9 cellular contexts compared by ENCODE assay signal in genomic region chr3:128994173-128994512, GRCh38. TPM values are rescaled to one million over a fixed set of nuclear protein-coding genes. Genes with fewer than 3 reads are reported as not detected.
A peak's percentile ranks its signal among the peaks of the same experiment; 100 is the strongest.
DNase-seq lines count a peak whose midpoint lies in the region; ATAC-seq and TF ChIP-seq lines count a peak whose summit lies in the region.
"Had no signal": no experiment of that assay in that cellular context is flagged by ENCODE, and none has a peak within 500 bp of the region (broad histone marks: within the 10 kb centered on the region; RNA-seq: fewer than 3 reads in every experiment).

No MANE protein-coding gene starts in this region.

- H3K9me2 ChIP-seq in OCI-LY7 (ENCODE audit: insufficient read depth, low read length) = no peaks in the 10 kb centered on the region

- no peaks in the 10 kb centered on the region for H3K9me3 Mint-ChIP-seq in CD4-positive, alpha-beta memory T cell

- H3K9ac ChIP-seq in parathyroid adenoma = no peak overlapping the region

- peak overlapping the region; percentile 32 for H3K27ac ChIP-seq in CD4-positive, alpha-beta memory T cell (ENCODE audit: low read depth, low read length)
- H3K27ac ChIP-seq in OCI-LY7 (ENCODE audit: low read depth, low read length, poor library complexity, severe bottlenecking) = no peak overlapping the region
- no peak overlapping the region for H3K27ac ChIP-seq in parathyroid adenoma
- H3K27ac ChIP-seq: HL-60 had no signal

- H4K20me1 ChIP-seq in OCI-LY7 (ENCODE audit: insufficient read depth, low read length) = no peaks in the 10 kb centered on the region

- H3K4me2 ChIP-seq in OCI-LY7 (ENCODE audit: low read length) (peak overlapping the region; percentile 71), parathyroid adenoma (ENCODE audit: low read length) (peak overlapping the region; percentile 98)

- no peak for TF ChIP-seq CTCF in OCI-LY7 (conservative IDR thresholded peaks at IDR 0.05; ENCODE audit: low read length)
- TF ChIP-seq CTCF in parathyroid adenoma (IDR thresholded peaks at IDR 0.05) = no peak

- peaks cover 0 to 4% of the 10 kb centered on the region in 2 donors for H3K27me3 Mint-ChIP-seq in CD4-positive, alpha-beta memory T cell

- peak overlapping the region in 1 of 2 donors; percentile 42 for H3K4me3 ChIP-seq in CD4-positive, alpha-beta memory T cell (ENCODE audit: low read length in 2 of 2)
- peak overlapping the region; percentile 55 for H3K4me3 ChIP-seq in OCI-LY7 (ENCODE audit: low read depth, low read length, poor library complexity, severe bottlenecking)
- H3K4me3 ChIP-seq in parathyroid adenoma (ENCODE audit: low read depth, low read length) = peak overlapping the region; percentile 59

- BruUV-seq in OCI-LY7 (replicated peaks; lab: Mats Ljungman, UMichigan) = no TSS peak

- peak overlapping the region; percentile 68 to 85 (median 78) for H3K4me3 Mint-ChIP-seq in CD4-positive, alpha-beta memory T cell

- peaks cover 7 to 33% (median 16%) of the 10 kb centered on the region in 4 donors for H3K4me1 Mint-ChIP-seq in CD4-positive, alpha-beta memory T cell

- intact Hi-C loops in CD4-positive, alpha-beta memory T cell (cut with micrococcal nuclease) = loop anchor here (1.0 kb wide), 3 partner anchors 9 to 446 kb away; partner anchors contain the start of gene IFT122
- intact Hi-C loops in OCI-LY7 (cut with micrococcal nuclease; ENCODE audit: unreplicated experiment) = no loop called here

- POLR2A ChIA-PET in CD4-positive, alpha-beta memory T cell (lab: Charles Lee; ENCODE audit: partially characterized antibody) = interaction anchor here (0.7 to 3.0 kb wide), 14 partner anchors 9 to 322 kb away, joined by 3 to 24 read pairs (median 5); partner anchors contain the start of genes COPG1 and RAB43
- POLR2A ChIA-PET in OCI-LY7 (lab: Charles Lee) = interaction anchor here (0.7 to 1.0 kb wide), 2 partner anchors 17 to 22 kb away, joined by 4 to 5 read pairs; no protein-coding TSS in a partner anchor

- no peaks in the 10 kb centered on the region for H3K9me3 ChIP-seq in CD4-positive, alpha-beta memory T cell (ENCODE audit: control insufficient read depth in 1 of 2, low read length in 2 of 2)
- no peaks in the 10 kb centered on the region for H3K9me3 ChIP-seq in OCI-LY7 (ENCODE audit: low read length)
- H3K9me3 ChIP-seq in parathyroid adenoma (ENCODE audit: control insufficient read depth, low read length) = no peaks in the 10 kb centered on the region

- H3K4me1 ChIP-seq in CD4-positive, alpha-beta memory T cell (ENCODE audit: insufficient read depth, low read length) = peaks cover 14% of the 10 kb centered on the region
- H3K4me1 ChIP-seq in OCI-LY7 (ENCODE audit: insufficient read depth, low read length, poor library complexity, severe bottlenecking) (peaks cover 38% of the 10 kb centered on the region), parathyroid adenoma (peaks cover 5% of the 10 kb centered on the region)

- H3K27ac Mint-ChIP-seq in CD4-positive, alpha-beta memory T cell = peak overlapping the region; percentile 30 to 91 (median 76)

- H2AFZ ChIP-seq in OCI-LY7 (ENCODE audit: low read length) = peak overlapping the region; percentile 72; the same call in 1 of the 2 replicates
- H2AFZ ChIP-seq in parathyroid adenoma = peak overlapping the region; percentile 89

- CTCF ChIA-PET in CD4-positive, alpha-beta memory T cell (lab: Charles Lee; ENCODE audit: partially characterized antibody) = interaction anchor here (0.7 to 6.5 kb wide), 7 partner anchors 9 to 255 kb away, joined by 3 to 59 read pairs (median 9); partner anchors contain the start of gene COPG1
- CTCF ChIA-PET in OCI-LY7 (lab: Charles Lee; ENCODE audit: unreplicated experiment) = interaction anchor here (1.0 to 3.2 kb wide), 2 partner anchors 22 to 24 kb away, joined by 4 to 18 read pairs; no protein-coding TSS in a partner anchor

- H3K36me3 ChIP-seq in CD4-positive, alpha-beta memory T cell (ENCODE audit: insufficient read depth, low read length) = no peaks in the 10 kb centered on the region
- no peaks in the 10 kb centered on the region for H3K36me3 ChIP-seq in OCI-LY7 (ENCODE audit: insufficient read depth, low read length)
- H3K36me3 ChIP-seq in parathyroid adenoma (ENCODE audit: control insufficient read depth, insufficient read depth, low read length) = no peaks in the 10 kb centered on the region

- H3K36me3 Mint-ChIP-seq in CD4-positive, alpha-beta memory T cell = no peaks in the 10 kb centered on the region

- ATAC-seq in GM19397 (IDR thresholded peaks at IDR 0.05; ENCODE audit: unreplicated experiment) (no peak), esophagus mucosa (no peak)

- DNase-seq in CD4-positive, alpha-beta memory T cell = no peak
- no peak for DNase-seq in OCI-LY7 (ENCODE audit: low spot score)
- DNase-seq in epidermal melanocyte (ENCODE audit: insufficient read length, low spot score) = peak; percentile 82
- no peak for DNase-seq in HK-2 (ENCODE audit: unreplicated experiment)
- no peak for DNase-seq in middle frontal gyrus (ENCODE audit: extremely low spot score, low spot score)

- H3K27me3 ChIP-seq in CD4-positive, alpha-beta memory T cell (ENCODE audit: insufficient read depth, low read length) = no peaks in the 10 kb centered on the region
- H3K27me3 ChIP-seq in parathyroid adenoma (ENCODE audit: control insufficient read depth, insufficient read depth, low read length) = no peaks in the 10 kb centered on the region

- no peaks in the 10 kb centered on the region for H3K79me2 ChIP-seq in OCI-LY7 (ENCODE audit: insufficient read depth, low read depth, low read length)
- H3K79me2 ChIP-seq in parathyroid adenoma = no peaks in the 10 kb centered on the region

RNA-seq across cellular contexts. Expression of gene CFAP92, which starts 0.3 kb away (rescaled TPM):
- under 1 TPM in 1 of 2 experiments, not detected in 1; 0.38 TPM for total RNA-seq in CD4-positive, alpha-beta memory T cell
- polyA plus RNA-seq in CD4-positive, alpha-beta memory T cell = under 1 TPM in 1 of 2 donors, not detected in 1; 0.47 TPM
- 0.66 TPM in 1 of 2 replicates, not detected in the other for total RNA-seq in OCI-LY7 (2014; rRNA removed; shearing (Covaris generic))
- total RNA-seq in OCI-LY7 (2022) = 0.08 and 0.18 TPM in 2 replicates
- total RNA-seq in esophagus mucosa = 0.80 TPM

RNA-seq across cellular contexts. Expression of gene EFCC1, which starts 7.0 kb away (rescaled TPM):
- total RNA-seq in CD4-positive, alpha-beta memory T cell = not detected
- polyA plus RNA-seq in CD4-positive, alpha-beta memory T cell = not detected
- total RNA-seq in OCI-LY7 (2014; rRNA removed; shearing (Covaris generic)) = not detected in 2 replicates
- total RNA-seq in OCI-LY7 (2022) (not detected in 2 replicates), esophagus mucosa (0.20 TPM)
